15 cellular contexts compared by ENCODE assay signal in genomic region chr3:13462822-13463221, GRCh38.
"Had no signal": no experiment of that assay in that cellular context is flagged by ENCODE, and none has a peak within 500 bp of the region (broad histone marks: within the 10 kb centered on the region; RNA-seq: fewer than 3 reads in every experiment).

No MANE protein-coding gene starts in this region.

- DNase-seq: activated CD4-positive, alpha-beta T cell treated with anti-CD3 and anti-CD28 coated beads for 36 hours; activated CD4-positive, alpha-beta T cell treated with anti-CD3 and anti-CD28 coated beads, Interleukin-2, amount 50 U/mL, for 48 hours; activated naive CD8-positive, alpha-beta T cell treated with anti-CD3 and anti-CD28 coated beads for 36 hours; amniotic stem cell; effector CD8-positive, alpha-beta T cell; lower lobe of right lung; natural killer cell; stimulated activated CD4-positive, alpha-beta T cell treated with anti-CD3 and anti-CD28 coated beads, Interleukin-2, amount 100 ng/mL, for 24 hours; WERI-Rb-1 had no signal

- H3K27ac ChIP-seq: lower lobe of right lung, parathyroid adenoma, suprapubic skin, WERI-Rb-1 had no signal

- H3K4me1 ChIP-seq: lower lobe of right lung had no signal

- H3K4me3 ChIP-seq: lower lobe of right lung, suprapubic skin had no signal

- H3K27me3 ChIP-seq: suprapubic skin had no signal

- H3K36me3 Mint-ChIP-seq: activated naive CD8-positive, alpha-beta T cell treated with anti-CD3 and anti-CD28 coated beads for 36 hours; natural killer cell; type B pancreatic cell had no signal

- ATAC-seq: activated CD4-positive, alpha-beta T cell treated with anti-CD3 and anti-CD28 coated beads for 36 hours; esophagus mucosa; lower lobe of right lung; natural killer cell had no signal

- H3K9me3 ChIP-seq: lower lobe of right lung, suprapubic skin had no signal

- H3K9me3 Mint-ChIP-seq: activated naive CD8-positive, alpha-beta T cell treated with anti-CD3 and anti-CD28 coated beads for 36 hours; activated T-helper 1 cell treated with anti-CD3 and anti-CD28 coated beads, Interleukin-12 subunit alpha, Interleukin-12 subunit beta, Interleukin-2, Interleukin-4 antibody, amounts not matched to agents 30 ng/mL and 10 ng/mL and 1 ng/mL, durations not matched to agents 14 hours and 24 hours and 36 hours; natural killer cell; stimulated activated naive CD8-positive, alpha-beta T cell treated with anti-CD3 and anti-CD28 coated beads, Interleukin-15, Interleukin-2, amounts not matched to agents 100 ng/mL and 50 ng/mL, for 24 hours; type B pancreatic cell had no signal

- H3K4me3 Mint-ChIP-seq: activated CD4-positive, alpha-beta T cell treated with anti-CD3 and anti-CD28 coated beads for 36 hours; activated naive CD8-positive, alpha-beta T cell treated with anti-CD3 and anti-CD28 coated beads for 36 hours; activated T-helper 1 cell treated with anti-CD3 and anti-CD28 coated beads, Interleukin-12 subunit alpha, Interleukin-12 subunit beta, Interleukin-2, Interleukin-4 antibody, amounts not matched to agents 30 ng/mL and 10 ng/mL and 1 ng/mL, durations not matched to agents 14 hours and 24 hours and 36 hours; natural killer cell; stimulated activated naive CD8-positive, alpha-beta T cell treated with anti-CD3 and anti-CD28 coated beads, Interleukin-15, Interleukin-2, amounts not matched to agents 100 ng/mL and 50 ng/mL, for 24 hours; type B pancreatic cell had no signal

- H3K27ac Mint-ChIP-seq: activated CD4-positive, alpha-beta T cell treated with anti-CD3 and anti-CD28 coated beads for 36 hours; activated naive CD8-positive, alpha-beta T cell treated with anti-CD3 and anti-CD28 coated beads for 36 hours; activated T-helper 1 cell treated with anti-CD3 and anti-CD28 coated beads, Interleukin-12 subunit alpha, Interleukin-12 subunit beta, Interleukin-2, Interleukin-4 antibody, amounts not matched to agents 30 ng/mL and 10 ng/mL and 1 ng/mL, durations not matched to agents 14 hours and 24 hours and 36 hours; natural killer cell; stimulated activated naive CD8-positive, alpha-beta T cell treated with anti-CD3 and anti-CD28 coated beads, Interleukin-15, Interleukin-2, amounts not matched to agents 100 ng/mL and 50 ng/mL, for 24 hours; type B pancreatic cell had no signal

- H3K27me3 Mint-ChIP-seq: activated CD4-positive, alpha-beta T cell treated with anti-CD3 and anti-CD28 coated beads for 36 hours; activated naive CD8-positive, alpha-beta T cell treated with anti-CD3 and anti-CD28 coated beads for 36 hours had no signal

- H3K36me3 ChIP-seq: lower lobe of right lung, suprapubic skin, WERI-Rb-1 had no signal

- H3K79me2 ChIP-seq: parathyroid adenoma had no signal

- H2AFZ ChIP-seq: parathyroid adenoma had no signal

- H3K9ac ChIP-seq: parathyroid adenoma had no signal
